21 cellular contexts compared by ENCODE assay signal in the genomic region with DNA sequence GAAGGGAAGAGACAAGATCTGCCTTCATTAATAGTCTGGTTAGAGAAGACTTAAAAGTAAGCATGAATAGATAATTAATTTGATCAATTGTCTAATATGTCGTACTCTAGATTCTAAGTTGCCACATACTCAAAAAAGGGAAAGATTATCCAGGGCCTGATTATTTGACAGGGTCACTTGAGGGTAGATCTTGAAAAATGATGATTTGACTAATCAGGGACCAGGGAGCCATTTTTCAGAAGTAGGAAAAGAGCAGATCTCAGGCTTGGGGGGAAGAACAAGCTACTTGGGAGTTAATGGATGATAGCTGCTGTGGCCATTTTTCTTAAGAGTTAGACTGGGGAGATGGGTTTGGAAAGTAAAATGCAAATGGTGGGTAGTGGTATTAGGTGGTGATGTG. TPM values are rescaled to one million over a fixed set of nuclear protein-coding genes. Genes with fewer than 3 reads are reported as not detected.
DNase-seq lines count a peak whose midpoint lies in the region; ATAC-seq and TF ChIP-seq lines count a peak whose summit lies in the region.
"Had no signal": no experiment of that assay in that cellular context is flagged by ENCODE, and none has a peak within 500 bp of the region (broad histone marks: within the 10 kb centered on the region; RNA-seq: fewer than 3 reads in every experiment).

No MANE protein-coding gene starts in this region.

- H2BK15ac ChIP-seq in mesendoderm (replicated peaks; ENCODE audit: low read depth): no peak overlapping the region

- no peaks in the 10 kb centered on the region for H3K9me3 ChIP-seq in CD4-positive, CD25-positive, alpha-beta regulatory T cell (ENCODE audit: control insufficient read depth in 2 of 2, low read length in 2 of 2)
- no peaks in the 10 kb centered on the region for H3K9me3 ChIP-seq in CD8-positive, alpha-beta memory T cell (ENCODE audit: low read length)
- H3K9me3 ChIP-seq: heart left ventricle, testis had no signal

- peaks cover 0 to 13% (median 8%) of the 10 kb centered on the region in 4 donors for H3K4me1 Mint-ChIP-seq in CD4-positive, CD25-positive, alpha-beta regulatory T cell
- H3K4me1 Mint-ChIP-seq in CD8-positive, alpha-beta memory T cell: peaks cover 5 to 16% (median 10%) of the 10 kb centered on the region in 3 donors
- peaks cover 13% of the 10 kb centered on the region for H3K4me1 Mint-ChIP-seq in central memory CD8-positive, alpha-beta T cell
- H3K4me1 Mint-ChIP-seq in progenitor cell of endocrine pancreas (ENCODE audit: low read depth): peaks cover 14% of the 10 kb centered on the region

- no peak overlapping the region for H3K4me2 ChIP-seq in mesendoderm (ENCODE audit: low read length)

- H3K9ac ChIP-seq in mesendoderm (ENCODE audit: low read length): no peak overlapping the region

- no peak overlapping the region for H3K18ac ChIP-seq in mesendoderm (ENCODE audit: low read length)

- H3K27ac ChIP-seq in CD4-positive, CD25-positive, alpha-beta regulatory T cell (ENCODE audit: insufficient read depth, low read length, poor library complexity, severe bottlenecking): no peak overlapping the region
- H3K27ac ChIP-seq in CD8-positive, alpha-beta memory T cell (ENCODE audit: low read depth, low read length): no peak overlapping the region
- H3K27ac ChIP-seq in mesendoderm (ENCODE audit: low read depth, low read length): no peak overlapping the region
- H3K27ac ChIP-seq: dorsolateral prefrontal cortex, heart left ventricle, testis had no signal

- H2AK5ac ChIP-seq in mesendoderm (ENCODE audit: low read length): no peak overlapping the region

- no peak overlapping the region for H3K4ac ChIP-seq in mesendoderm (ENCODE audit: low read depth, low read length)

- H2BK5ac ChIP-seq in mesendoderm (ENCODE audit: low read length): no peak overlapping the region

- peaks cover 3% of the 10 kb centered on the region for H3K79me2 ChIP-seq in mesendoderm (ENCODE audit: control insufficient read depth, insufficient read depth, low read length)

- no peak for DNase-seq in CD4-positive, CD25-positive, alpha-beta regulatory T cell
- DNase-seq in CD8-positive, alpha-beta memory T cell: no peak
- DNase-seq in central memory CD8-positive, alpha-beta T cell (ENCODE audit: low spot score in 2 of 2): no peak
- no peak for DNase-seq in progenitor cell of endocrine pancreas (ENCODE audit: low spot score, unreplicated experiment)
- no peak for DNase-seq in mesendoderm
- no peak for DNase-seq in HEK293T (ENCODE audit: extremely low spot score)
- no peak for DNase-seq in H7
- DNase-seq: activated CD4-positive, alpha-beta memory T cell treated with anti-CD3 and anti-CD28 coated beads for 36 hours; activated naive CD4-positive, alpha-beta T cell treated with anti-CD3 and anti-CD28 coated beads, Interleukin-2, amount 50 U/mL, for 16 hours; activated T-cell treated with anti-CD3 and anti-CD28 coated beads, Interleukin-2, amount 50 U/mL, for 4 hours; central memory CD4-positive, alpha-beta T cell; dorsolateral prefrontal cortex; heart left ventricle; KG1; MM.1S; NCI-H1436 treated with DMSO at 0.1 percent for 48 hours; NCI-H2107; NCI-H446 treated with DMSO at 0.1 percent for 48 hours; occipital lobe; testis had no signal

- H2BK120ac ChIP-seq in mesendoderm (ENCODE audit: low read depth, low read length): no peak overlapping the region

- no peak overlapping the region for H3K4me3 ChIP-seq in CD4-positive, CD25-positive, alpha-beta regulatory T cell (ENCODE audit: low read depth, low read length)
- H3K4me3 ChIP-seq in CD8-positive, alpha-beta memory T cell (ENCODE audit: low read length): no peak overlapping the region
- H3K4me3 ChIP-seq in mesendoderm (ENCODE audit: low read length): no peak overlapping the region
- H3K4me3 ChIP-seq in H7 (ENCODE audit: insufficient read depth, low read depth, low read length): no peak overlapping the region
- H3K4me3 ChIP-seq: dorsolateral prefrontal cortex, heart left ventricle, testis had no signal

- peaks cover 37% of the 10 kb centered on the region for H3K36me3 ChIP-seq in CD4-positive, CD25-positive, alpha-beta regulatory T cell (ENCODE audit: control insufficient read depth, insufficient read depth, low read length)
- H3K36me3 ChIP-seq in CD8-positive, alpha-beta memory T cell (ENCODE audit: insufficient read depth, low read length): peaks cover 38% of the 10 kb centered on the region
- H3K36me3 ChIP-seq in mesendoderm (ENCODE audit: control insufficient read depth, insufficient read depth, low read length) (peaks cover 10% of the 10 kb centered on the region), H7 (replicated peaks; ENCODE audit: control insufficient read depth, insufficient read depth, low read length) (peaks cover 29% of the 10 kb centered on the region)

- H3K79me1 ChIP-seq in mesendoderm (ENCODE audit: low read length): peaks cover 3% of the 10 kb centered on the region

- H3K36me3 Mint-ChIP-seq in CD4-positive, CD25-positive, alpha-beta regulatory T cell: peaks cover 38% of the 10 kb centered on the region
- peaks cover 4 to 63% (median 16%) of the 10 kb centered on the region in 3 donors for H3K36me3 Mint-ChIP-seq in CD8-positive, alpha-beta memory T cell
- peaks cover 55% of the 10 kb centered on the region for H3K36me3 Mint-ChIP-seq in central memory CD8-positive, alpha-beta T cell (ENCODE audit: insufficient read depth)
- H3K36me3 Mint-ChIP-seq in progenitor cell of endocrine pancreas (ENCODE audit: insufficient read depth): peaks cover 27% of the 10 kb centered on the region

- no peak for TF ChIP-seq CTCF in progenitor cell of endocrine pancreas (IDR thresholded peaks at IDR 0.05; ENCODE audit: unreplicated experiment)

- no peak overlapping the region for H3K56ac ChIP-seq in mesendoderm (ENCODE audit: low read length)

- no peaks in the 10 kb centered on the region for H3K27me3 Mint-ChIP-seq in CD4-positive, CD25-positive, alpha-beta regulatory T cell
- no peaks in the 10 kb centered on the region for H3K27me3 Mint-ChIP-seq in CD8-positive, alpha-beta memory T cell
- no peaks in the 10 kb centered on the region for H3K27me3 Mint-ChIP-seq in central memory CD8-positive, alpha-beta T cell
- no peaks in the 10 kb centered on the region for H3K27me3 Mint-ChIP-seq in progenitor cell of endocrine pancreas
- H3K27me3 Mint-ChIP-seq: activated CD4-positive, alpha-beta memory T cell treated with anti-CD3 and anti-CD28 coated beads for 36 hours; memory B cell had no signal

- CTCF ChIA-PET in CD8-positive, alpha-beta memory T cell (lab: Charles Lee): interaction anchor here (1.0 to 10.3 kb wide), 3 partner anchors 50 to 138 kb away, joined by 3 to 137 read pairs (median 3); no protein-coding TSS in a partner anchor
- CTCF ChIA-PET in HEK293T (lab: Yijun Ruan, JAX): no interaction called here

- H3K9me3 Mint-ChIP-seq in CD4-positive, CD25-positive, alpha-beta regulatory T cell: no peaks in the 10 kb centered on the region
- no peaks in the 10 kb centered on the region for H3K9me3 Mint-ChIP-seq in CD8-positive, alpha-beta memory T cell
- H3K9me3 Mint-ChIP-seq in central memory CD8-positive, alpha-beta T cell: no peaks in the 10 kb centered on the region
- H3K9me3 Mint-ChIP-seq in progenitor cell of endocrine pancreas (ENCODE audit: low read depth): no peaks in the 10 kb centered on the region
- H3K9me3 Mint-ChIP-seq: activated CD4-positive, alpha-beta memory T cell treated with anti-CD3 and anti-CD28 coated beads for 36 hours; activated T-cell treated with anti-CD3 and anti-CD28 coated beads, Interleukin-2, amount 50 U/mL, for 4 hours; memory B cell had no signal

- no peak overlapping the region for H3K4me3 Mint-ChIP-seq in CD4-positive, CD25-positive, alpha-beta regulatory T cell
- H3K4me3 Mint-ChIP-seq in CD8-positive, alpha-beta memory T cell: no peak overlapping the region
- H3K4me3 Mint-ChIP-seq in central memory CD8-positive, alpha-beta T cell: no peak overlapping the region
- no peak overlapping the region for H3K4me3 Mint-ChIP-seq in progenitor cell of endocrine pancreas (ENCODE audit: low read depth)
- H3K4me3 Mint-ChIP-seq: activated CD4-positive, alpha-beta memory T cell treated with anti-CD3 and anti-CD28 coated beads for 36 hours; activated T-cell treated with anti-CD3 and anti-CD28 coated beads, Interleukin-2, amount 50 U/mL, for 4 hours; memory B cell had no signal

- ATAC-seq in CD4-positive, CD25-positive, alpha-beta regulatory T cell (ENCODE audit: low read depth in 2 of 2): no peak
- no peak for ATAC-seq in central memory CD8-positive, alpha-beta T cell (replicated peaks; ENCODE audit: extremely low read depth, poor library complexity, severe bottlenecking)
- ATAC-seq: activated T-cell treated with anti-CD3 and anti-CD28 coated beads, Interleukin-2, amount 50 U/mL, for 4 hours; heart left ventricle had no signal

- H3K23ac ChIP-seq in mesendoderm (ENCODE audit: low read length): no peak overlapping the region

- H3K4me1 ChIP-seq in CD4-positive, CD25-positive, alpha-beta regulatory T cell (ENCODE audit: control insufficient read depth, insufficient read depth, low read length, poor library complexity, severe bottlenecking): no peaks in the 10 kb centered on the region
- H3K4me1 ChIP-seq in CD8-positive, alpha-beta memory T cell (ENCODE audit: insufficient read depth, low read length): no peaks in the 10 kb centered on the region
- H3K4me1 ChIP-seq in mesendoderm (ENCODE audit: control insufficient read depth, low read depth, low read length): no peaks in the 10 kb centered on the region
- H3K4me1 ChIP-seq: heart left ventricle, testis had no signal

- no CpG with 5 or more reads among the region's 1 CpG for WGBS in mesendoderm (ENCODE audit: extremely low coverage, insufficient coverage, low lambda C conversion rate)

- H3K27ac Mint-ChIP-seq in CD4-positive, CD25-positive, alpha-beta regulatory T cell: peak overlapping the region; percentile 44 to 67 (median 50)
- peak overlapping the region in 5 of 8 donors; percentile 5 to 95 (median 12) for H3K27ac Mint-ChIP-seq in CD8-positive, alpha-beta memory T cell
- H3K27ac Mint-ChIP-seq in central memory CD8-positive, alpha-beta T cell (ENCODE audit: low read depth): peak overlapping the region; percentile 45
- H3K27ac Mint-ChIP-seq in progenitor cell of endocrine pancreas: peak overlapping the region; percentile 82
- H3K27ac Mint-ChIP-seq: activated CD4-positive, alpha-beta memory T cell treated with anti-CD3 and anti-CD28 coated beads for 36 hours; memory B cell had no signal

- no peak overlapping the region for H4K8ac ChIP-seq in mesendoderm (ENCODE audit: low read depth, low read length)

- POLR2A ChIA-PET in CD8-positive, alpha-beta memory T cell (lab: Charles Lee): no interaction called here
- POLR2A ChIA-PET in HEK293T (lab: Yijun Ruan, JAX): interaction anchor here (0.8 to 1.2 kb wide), 3 partner anchors 21 to 25 kb away, joined by 3 to 5 read pairs (median 3); partner anchors contain the start of genes ABCF1, MRPS18B and PPP1R10

- H4K5ac ChIP-seq in mesendoderm (ENCODE audit: low read length): no peak overlapping the region

- H3K27me3 ChIP-seq in CD4-positive, CD25-positive, alpha-beta regulatory T cell (ENCODE audit: control insufficient read depth, insufficient read depth, low read length): no peaks in the 10 kb centered on the region
- no peaks in the 10 kb centered on the region for H3K27me3 ChIP-seq in CD8-positive, alpha-beta memory T cell (ENCODE audit: insufficient read depth, low read length, poor library complexity, severe bottlenecking)
- no peaks in the 10 kb centered on the region for H3K27me3 ChIP-seq in mesendoderm (ENCODE audit: insufficient read depth, low read length, poor library complexity)
- no peaks in the 10 kb centered on the region for H3K27me3 ChIP-seq in H7 (ENCODE audit: control insufficient read depth, insufficient read depth, low read length)
- H3K27me3 ChIP-seq: dorsolateral prefrontal cortex, heart left ventricle, testis had no signal

RNA-seq across cellular contexts. Expression of gene ABCF1, which starts 21.0 kb away (rescaled TPM):
- 113 TPM for total RNA-seq in CD4-positive, CD25-positive, alpha-beta regulatory T cell
- polyA plus RNA-seq in CD4-positive, CD25-positive, alpha-beta regulatory T cell: 10 to 100 TPM; 14.3 to 25.3 (median 16.4) TPM
- 100 to 1,000 TPM; 127 to 133 TPM for total RNA-seq in CD8-positive, alpha-beta memory T cell
- 54.0 TPM for polyA plus RNA-seq in CD8-positive, alpha-beta memory T cell
- total RNA-seq in progenitor cell of endocrine pancreas: 72.0 and 78.7 TPM in 2 replicates
- polyA plus RNA-seq in mesendoderm (2013, experiment 1 of 2): 106 TPM
- polyA plus RNA-seq in mesendoderm (2013, experiment 2 of 2): 106 TPM
- total RNA-seq in H7 (2014; rRNA removed; shearing (Covaris generic)): 52.1 and 55.7 TPM in 2 replicates

RNA-seq across cellular contexts. Expression of gene PPP1R10, which starts 24.8 kb away (rescaled TPM):
- total RNA-seq in CD4-positive, CD25-positive, alpha-beta regulatory T cell: 164 TPM
- 10 to 100 TPM; 18.0 to 22.9 (median 19.7) TPM for polyA plus RNA-seq in CD4-positive, CD25-positive, alpha-beta regulatory T cell
- total RNA-seq in CD8-positive, alpha-beta memory T cell: 100 to 1,000 TPM; 115 to 117 TPM
- 27.3 TPM for polyA plus RNA-seq in CD8-positive, alpha-beta memory T cell
- 141 and 142 TPM in 2 replicates for total RNA-seq in progenitor cell of endocrine pancreas
- 92.3 TPM for polyA plus RNA-seq in mesendoderm (2013, experiment 1 of 2)
- 90.2 TPM for polyA plus RNA-seq in mesendoderm (2013, experiment 2 of 2)
- total RNA-seq in H7 (2014; rRNA removed; shearing (Covaris generic)): 47.3 and 62.3 TPM in 2 replicates

RNA-seq across cellular contexts. Expression of gene MRPS18B, which starts 25.4 kb away (rescaled TPM):
- 19.0 TPM for total RNA-seq in CD4-positive, CD25-positive, alpha-beta regulatory T cell
- polyA plus RNA-seq in CD4-positive, CD25-positive, alpha-beta regulatory T cell: 100 to 1,000 TPM; 121 to 165 (median 151) TPM
- 100 to 1,000 TPM; 102 to 103 TPM for total RNA-seq in CD8-positive, alpha-beta memory T cell
- 113 TPM for polyA plus RNA-seq in CD8-positive, alpha-beta memory T cell
- total RNA-seq in progenitor cell of endocrine pancreas: 27.5 and 28.2 TPM in 2 replicates
- 51.9 TPM for polyA plus RNA-seq in mesendoderm (2013, experiment 1 of 2)
- 53.0 TPM for polyA plus RNA-seq in mesendoderm (2013, experiment 2 of 2)
- total RNA-seq in H7 (2014; rRNA removed; shearing (Covaris generic)): 112 and 121 TPM in 2 replicates

RNA-seq across cellular contexts. Expression of gene ATAT1, which starts 34.4 kb away (rescaled TPM):
- 7.2 TPM for total RNA-seq in CD4-positive, CD25-positive, alpha-beta regulatory T cell
- under 1 TPM; 0.27 to 0.89 (median 0.53) TPM for polyA plus RNA-seq in CD4-positive, CD25-positive, alpha-beta regulatory T cell
- total RNA-seq in CD8-positive, alpha-beta memory T cell: 10 to 100 TPM; 10.5 to 10.7 TPM
- 1.5 TPM for polyA plus RNA-seq in CD8-positive, alpha-beta memory T cell
- total RNA-seq in progenitor cell of endocrine pancreas: 71.2 and 74.2 TPM in 2 replicates
- polyA plus RNA-seq in mesendoderm (2013, experiment 1 of 2): 22.7 TPM
- 22.3 TPM for polyA plus RNA-seq in mesendoderm (2013, experiment 2 of 2)
- total RNA-seq in H7 (2014; rRNA removed; shearing (Covaris generic)): 11.7 and 13.1 TPM in 2 replicates

RNA-seq across cellular contexts. Expression of gene PRR3, which starts 35.2 kb away (rescaled TPM):
- 12.0 TPM for total RNA-seq in CD4-positive, CD25-positive, alpha-beta regulatory T cell
- polyA plus RNA-seq in CD4-positive, CD25-positive, alpha-beta regulatory T cell: 10 to 100 TPM in 1 of 4 donors, 1 to 10 TPM in 3; 4.9 to 10.1 (median 7.7) TPM
- total RNA-seq in CD8-positive, alpha-beta memory T cell: 10 to 100 TPM; 28.2 to 28.9 TPM
- polyA plus RNA-seq in CD8-positive, alpha-beta memory T cell: 8.9 TPM
- total RNA-seq in progenitor cell of endocrine pancreas: 16.6 and 19.7 TPM in 2 replicates
- 13.3 TPM for polyA plus RNA-seq in mesendoderm (2013, experiment 1 of 2)
- polyA plus RNA-seq in mesendoderm (2013, experiment 2 of 2): 12.5 TPM
- 14.3 and 14.7 TPM in 2 replicates for total RNA-seq in H7 (2014; rRNA removed; shearing (Covaris generic))

Comparison
In these comparisons a context has a peak if more than half of its experiments do, and no peak if none do; other contexts are left out.
1. H3K27ac Mint-ChIP-seq: peak in every context shown above with its lines; median percentile 82 in progenitor cell of endocrine pancreas; 50 in CD4-positive, CD25-positive, alpha-beta regulatory T cell; 45 in central memory CD8-positive, alpha-beta T cell; 12 in CD8-positive, alpha-beta memory T cell.